Comparison of ENCODE assay signal across 1 cellular context in genomic region chr2:201642579-201643215, GRCh38.
TF ChIP-seq lines count a peak whose summit lies in the region.

No MANE protein-coding gene starts in this region.

TF ChIP-seq in PFSK-1, 5 proteins besides CTCF, POLR2A, EP300 and RAD21 (continued from another document):
- no peak for TF ChIP-seq SIN3A (IDR thresholded peaks at IDR 0.05; ENCODE audit: borderline replicate concordance, insufficient read depth, low read length)
- peak; percentile 82 for TF ChIP-seq POLR2AphosphoS5 (IDR thresholded peaks at IDR 0.05; ENCODE audit: low read depth, low read length)
- TF ChIP-seq, protein P1, sequence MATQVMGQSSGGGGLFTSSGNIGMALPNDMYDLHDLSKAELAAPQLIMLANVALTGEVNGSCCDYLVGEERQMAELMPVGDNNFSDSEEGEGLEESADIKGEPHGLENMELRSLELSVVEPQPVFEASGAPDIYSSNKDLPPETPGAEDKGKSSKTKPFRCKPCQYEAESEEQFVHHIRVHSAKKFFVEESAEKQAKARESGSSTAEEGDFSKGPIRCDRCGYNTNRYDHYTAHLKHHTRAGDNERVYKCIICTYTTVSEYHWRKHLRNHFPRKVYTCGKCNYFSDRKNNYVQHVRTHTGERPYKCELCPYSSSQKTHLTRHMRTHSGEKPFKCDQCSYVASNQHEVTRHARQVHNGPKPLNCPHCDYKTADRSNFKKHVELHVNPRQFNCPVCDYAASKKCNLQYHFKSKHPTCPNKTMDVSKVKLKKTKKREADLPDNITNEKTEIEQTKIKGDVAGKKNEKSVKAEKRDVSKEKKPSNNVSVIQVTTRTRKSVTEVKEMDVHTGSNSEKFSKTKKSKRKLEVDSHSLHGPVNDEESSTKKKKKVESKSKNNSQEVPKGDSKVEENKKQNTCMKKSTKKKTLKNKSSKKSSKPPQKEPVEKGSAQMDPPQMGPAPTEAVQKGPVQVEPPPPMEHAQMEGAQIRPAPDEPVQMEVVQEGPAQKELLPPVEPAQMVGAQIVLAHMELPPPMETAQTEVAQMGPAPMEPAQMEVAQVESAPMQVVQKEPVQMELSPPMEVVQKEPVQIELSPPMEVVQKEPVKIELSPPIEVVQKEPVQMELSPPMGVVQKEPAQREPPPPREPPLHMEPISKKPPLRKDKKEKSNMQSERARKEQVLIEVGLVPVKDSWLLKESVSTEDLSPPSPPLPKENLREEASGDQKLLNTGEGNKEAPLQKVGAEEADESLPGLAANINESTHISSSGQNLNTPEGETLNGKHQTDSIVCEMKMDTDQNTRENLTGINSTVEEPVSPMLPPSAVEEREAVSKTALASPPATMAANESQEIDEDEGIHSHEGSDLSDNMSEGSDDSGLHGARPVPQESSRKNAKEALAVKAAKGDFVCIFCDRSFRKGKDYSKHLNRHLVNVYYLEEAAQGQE (IDR thresholded peaks at IDR 0.05; ENCODE audit: insufficient read depth in 1 of 2, low read depth in 2 of 2, low read length in 2 of 2) = no peak
